8 cellular contexts compared by ENCODE assay signal in the genomic region with DNA sequence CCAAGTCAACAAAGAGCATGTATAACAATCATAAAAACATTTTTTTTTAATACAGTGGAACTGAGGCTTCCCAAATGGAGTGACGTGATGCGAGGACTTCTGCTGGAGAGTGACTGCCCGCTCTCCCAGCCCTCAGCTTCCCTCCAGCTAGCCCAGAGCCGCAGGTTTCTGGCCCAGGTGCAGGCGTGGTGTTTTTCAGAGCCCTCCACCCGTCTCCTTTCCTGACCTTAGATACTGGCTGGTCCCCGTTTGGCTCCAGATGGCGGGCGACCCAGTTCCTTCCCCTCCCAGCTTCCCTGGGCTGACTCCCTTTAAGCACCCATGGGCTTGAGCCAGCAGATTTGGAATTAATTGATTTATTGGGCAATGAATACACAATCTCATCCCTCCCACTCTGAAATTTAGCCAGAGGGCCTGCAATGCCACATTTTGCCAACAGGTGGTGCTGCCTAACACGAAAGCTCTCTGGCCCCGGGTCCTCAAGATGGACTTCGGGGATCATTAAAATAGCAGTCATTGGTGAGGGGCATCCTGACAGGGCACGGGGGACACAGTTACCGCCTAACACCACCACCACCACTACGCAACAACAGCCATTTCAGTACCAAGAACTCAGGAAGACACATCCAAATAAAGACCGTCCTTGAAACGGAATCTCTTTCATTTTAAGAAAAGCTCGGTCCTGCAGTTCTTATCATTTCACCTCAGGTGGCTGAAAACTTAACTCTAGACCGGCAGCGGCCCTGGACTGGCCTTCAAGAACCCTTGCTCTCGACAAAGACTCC. TPM values are rescaled to one million over a fixed set of nuclear protein-coding genes. Genes with fewer than 3 reads are reported as not detected.
A peak's percentile ranks its signal among the peaks of the same experiment; 100 is the strongest.
DNase-seq lines count a peak whose midpoint lies in the region; ATAC-seq and TF ChIP-seq lines count a peak whose summit lies in the region.

No MANE protein-coding gene starts in this region.

- no peak overlapping the region for H3K27ac ChIP-seq in cardiac muscle cell
- no peak overlapping the region for H3K27ac ChIP-seq in mammary epithelial cell (ENCODE audit: insufficient read depth, low read depth, low read length)

- in situ Hi-C loops in mammary epithelial cell (cut with MboI; ENCODE audit: low sequenced_read_pairs in 2 of 2) = loop anchor here in 1 of 2 donors (5.0 kb wide), 1 partner anchor 33 kb away; no protein-coding TSS in a partner anchor

- H3K27me3 ChIP-seq in cardiac muscle cell (no peaks in the 10 kb centered on the region), mammary epithelial cell (ENCODE audit: insufficient read depth, low read length) (no peaks in the 10 kb centered on the region)

- H3K79me2 ChIP-seq in mammary epithelial cell (ENCODE audit: insufficient read depth, low read length) = no peaks in the 10 kb centered on the region

- H3K4me2 ChIP-seq in mammary epithelial cell (ENCODE audit: insufficient read depth, low read depth, low read length) = peak overlapping the region; percentile 76

- TF ChIP-seq CTCF in cardiac muscle cell (IDR thresholded peaks at IDR 0.05; ENCODE audit: low read depth, low read length) = peak; percentile 99
- peak; percentile 93 to 98 for TF ChIP-seq CTCF in mammary epithelial cell (conservative IDR thresholded peaks at IDR 0.05 in 1 of 2, IDR thresholded peaks at IDR 0.05 in 1 of 2; ENCODE audit: extremely low read depth in 1 of 2, insufficient read depth in 1 of 2, low read depth in 1 of 2, low read length in 2 of 2)

- H3K4me3 ChIP-seq in cardiac muscle cell (no peak overlapping the region), mammary epithelial cell (replicated peaks in 1 of 3; ENCODE audit: insufficient read depth in 1 of 3, low read depth in 2 of 3, low read length in 3 of 3) (peak overlapping the region in 2 of 3 experiments; percentile 4 to 9)

- dilution Hi-C loops in mammary epithelial cell (cut with HindIII; ENCODE audit: low sequenced_read_pairs) = no loop called here

- H4K20me1 ChIP-seq in mammary epithelial cell (ENCODE audit: insufficient read depth, low read length) = no peaks in the 10 kb centered on the region

- no peaks in the 10 kb centered on the region for H3K36me3 ChIP-seq in cardiac muscle cell
- H3K36me3 ChIP-seq in mammary epithelial cell (ENCODE audit: insufficient read depth, low read length) = no peaks in the 10 kb centered on the region

- 26% methylated on average over 21 of the region's 21 CpGs for WGBS in mammary epithelial cell (ENCODE audit: low coverage, missing lambda C conversion rate)

- BruUV-seq in mammary epithelial cell (replicated peaks; lab: Mats Ljungman, UMichigan) = no TSS peak

- ATAC-seq in HG03280 (IDR thresholded peaks at IDR 0.05; ENCODE audit: unreplicated experiment) = no peak

- intact Hi-C loops in cardiac septum (cut with DNase I) (loop anchor here (10.0 kb wide), 1 partner anchor 294 kb away; no protein-coding TSS in a partner anchor), mammary epithelial cell (cut with micrococcal nuclease) (loop anchor here (1.0 to 2.0 kb wide), 3 partner anchors 35 to 588 kb away; partner anchors contain the start of gene XXYLT1)

- CTCF ChIA-PET in mammary epithelial cell (lab: Charles Lee; ENCODE audit: low non-redundant PET) = interaction anchor here (0.7 to 1.2 kb wide), 2 partner anchors 35 to 292 kb away, joined by 5 to 8 read pairs; no protein-coding TSS in a partner anchor

- H2AFZ ChIP-seq in mammary epithelial cell (ENCODE audit: low read depth, low read length) = peak overlapping the region; percentile 77

- peak; percentile 65 to 75 for DNase-seq in cardiac muscle cell (ENCODE audit: low read depth in 1 of 2, low spot score in 1 of 2)
- no peak for DNase-seq in cardiac septum (ENCODE audit: low spot score)
- DNase-seq in NCI-H2107 treated with DMSO at 0.1 percent for 48 hours (lab: John Stamatoyannopoulos, UW; ENCODE audit: unreplicated experiment) = peak; percentile 65
- peak; percentile 28 to 78 (median 56) for DNase-seq in activated CD4-positive, CD25-positive, alpha-beta regulatory T cell (lab: John Stamatoyannopoulos, UW)
- peak; percentile 27 for DNase-seq in mammary epithelial cell
- DNase-seq in kidney tubule cell (ENCODE audit: low spot score) = peak; percentile 58
- peak; percentile 56 for DNase-seq in stimulated activated CD4-positive, alpha-beta T cell treated with anti-CD3 and anti-CD28 coated beads, Interleukin-2, amount 100 ng/mL, for 4 hours (ENCODE audit: low read depth)

- H3K9me3 ChIP-seq in cardiac muscle cell (ENCODE audit: low read depth) = no peaks in the 10 kb centered on the region
- no peaks in the 10 kb centered on the region for H3K9me3 ChIP-seq in mammary epithelial cell (replicated peaks; ENCODE audit: insufficient read depth, low read length)

- H3K4me1 ChIP-seq in cardiac muscle cell (ENCODE audit: low read depth) = no peaks in the 10 kb centered on the region
- peaks cover 27% of the 10 kb centered on the region for H3K4me1 ChIP-seq in mammary epithelial cell (ENCODE audit: insufficient read depth, low read length)

- H3K9ac ChIP-seq in mammary epithelial cell (ENCODE audit: insufficient read depth, low read length) = no peak overlapping the region

RNA-seq across cellular contexts. Expression of gene MUC4, which starts 47.5 kb away (rescaled TPM):
- total RNA-seq in cardiac muscle cell (not detected in 2 replicates), cardiac septum (0.03 TPM), mammary epithelial cell (not detected)
- polyA plus RNA-seq in cardiac muscle cell (0.16 and 0.25 TPM in 2 replicates), mammary epithelial cell (not detected)
- polyA minus RNA-seq in mammary epithelial cell = not detected

RNA-seq across cellular contexts. Expression of gene TNK2, which starts 49.1 kb away (rescaled TPM):
- total RNA-seq in cardiac muscle cell (61.5 and 95.3 TPM in 2 replicates), cardiac septum (48.3 TPM), mammary epithelial cell (100 to 1,000 TPM in 1 of 2 donors, 10 to 100 TPM in 1; 20.5 to 107 TPM)
- polyA plus RNA-seq in cardiac muscle cell (26.1 and 29.8 TPM in 2 replicates), mammary epithelial cell (24.2 TPM)
- 44.0 TPM for polyA minus RNA-seq in mammary epithelial cell
